Comparison of ENCODE assay signal across 12 cellular contexts in the genomic region with DNA sequence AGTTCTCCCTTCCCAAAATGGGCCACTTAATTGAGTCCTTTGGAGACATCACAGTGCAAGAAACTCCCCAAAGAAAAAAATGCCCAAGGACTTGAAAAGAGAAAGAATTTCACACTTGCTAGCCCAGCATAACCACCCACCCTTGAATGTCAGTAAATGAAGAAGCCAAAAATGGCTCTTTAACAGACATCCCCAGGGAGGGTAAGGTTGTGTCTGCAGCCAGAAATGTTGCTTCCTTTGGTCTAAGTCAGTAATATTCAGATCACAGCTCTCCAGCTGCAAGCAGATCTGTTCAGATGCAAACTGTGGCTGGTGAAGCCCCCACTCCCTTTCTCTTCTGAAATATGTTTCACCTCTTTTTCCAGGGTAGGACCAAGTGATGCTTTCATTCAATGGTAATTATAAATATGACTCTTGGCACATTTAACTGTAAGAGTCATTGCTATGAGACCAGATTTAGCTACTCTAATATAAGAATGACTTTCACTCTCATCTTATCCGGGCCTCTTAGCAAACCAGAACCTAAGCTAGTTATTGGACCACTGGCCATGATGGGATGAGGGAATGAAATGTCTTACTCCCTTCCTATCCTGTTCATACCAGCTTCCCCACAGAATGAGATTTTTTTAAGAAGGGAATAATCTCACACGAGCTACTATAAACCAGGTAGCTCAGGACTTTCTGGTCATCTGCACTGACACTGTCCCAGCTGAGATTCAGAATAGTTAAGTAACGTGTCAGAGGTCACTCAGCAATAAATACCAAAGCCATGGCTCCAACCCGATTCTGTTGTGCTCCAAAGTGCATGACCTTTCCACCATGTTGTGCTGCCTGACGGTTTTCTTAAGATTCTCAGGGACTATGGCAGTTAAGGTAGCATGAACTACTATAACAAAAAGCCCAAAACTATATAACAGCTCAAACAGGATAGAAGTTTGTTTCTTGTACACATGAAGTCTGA.
DNase-seq lines count a peak whose midpoint lies in the region; ATAC-seq and FAIRE-seq lines count a peak whose summit lies in the region.
"Had no signal": no experiment of that assay in that cellular context is flagged by ENCODE, and none has a peak within 500 bp of the region (broad histone marks: within the 10 kb centered on the region; RNA-seq: fewer than 3 reads in every experiment).

No MANE protein-coding gene starts in this region.

- no peaks in the 10 kb centered on the region for H3K27me3 Mint-ChIP-seq in naive thymus-derived CD4-positive, alpha-beta T cell
- no peaks in the 10 kb centered on the region for H3K27me3 Mint-ChIP-seq in activated CD8-positive, alpha-beta memory T cell treated with anti-CD3 and anti-CD28 coated beads, Interleukin-2, amount 10 ng/mL, durations not matched to agents 7 days and 5 days

- no peaks in the 10 kb centered on the region for H3K9me3 ChIP-seq in naive thymus-derived CD4-positive, alpha-beta T cell (ENCODE audit: control insufficient read depth in 2 of 3, low read length in 3 of 3)
- H3K9me3 ChIP-seq: suprapubic skin had no signal

- H3K27ac Mint-ChIP-seq in naive thymus-derived CD4-positive, alpha-beta T cell, result peak overlapping the region in 8 of 9 donors; percentile 3 to 72 (median 29)
- no peak overlapping the region for H3K27ac Mint-ChIP-seq in activated CD8-positive, alpha-beta memory T cell treated with anti-CD3 and anti-CD28 coated beads, Interleukin-2, amount 10 ng/mL, durations not matched to agents 7 days and 5 days

- no peak for FAIRE-seq in frontal cortex (lab: Jason Lieb, UNC)

- no peaks in the 10 kb centered on the region for H3K36me3 ChIP-seq in naive thymus-derived CD4-positive, alpha-beta T cell (ENCODE audit: control insufficient read depth in 2 of 3, insufficient read depth in 3 of 3, low read length in 3 of 3)
- H3K36me3 ChIP-seq: suprapubic skin had no signal

- DNase-seq in naive thymus-derived CD4-positive, alpha-beta T cell, result no peak
- DNase-seq in frontal cortex (ENCODE audit: low spot score in 2 of 2) (no peak), left lobe of liver (ENCODE audit: low spot score) (no peak)
- DNase-seq in stimulated activated CD8-positive, alpha-beta memory T cell treated with anti-CD3 and anti-CD28 coated beads, Interleukin-4, amount 100 ng/mL, for 48 hours, result no peak
- no peak for DNase-seq in activated CD8-positive, alpha-beta memory T cell treated with anti-CD3 and anti-CD28 coated beads, Interleukin-2, amount 10 ng/mL, durations not matched to agents 7 days and 5 days
- DNase-seq: activated gamma-delta T cell treated with Interleukin-2 at 50 U/mL for 16 hours, DND-41, Kasumi-1 had no signal

- CTCF ChIA-PET in naive thymus-derived CD4-positive, alpha-beta T cell (lab: Charles Lee), result no interaction called here
- CTCF ChIA-PET in activated CD8-positive, alpha-beta memory T cell treated with anti-CD3 and anti-CD28 coated beads, Interleukin-2, amount 10 ng/mL, durations not matched to agents 7 days and 5 days (lab: Charles Lee), result no interaction called here

- ATAC-seq in GM18517 (IDR thresholded peaks at IDR 0.05; ENCODE audit: unreplicated experiment), result peak; percentile 74
- peak; percentile 69 for ATAC-seq in GM21723 (IDR thresholded peaks at IDR 0.05; ENCODE audit: unreplicated experiment)
- peak; percentile 50 for ATAC-seq in HG03520 (IDR thresholded peaks at IDR 0.05; ENCODE audit: unreplicated experiment)
- peak; percentile 15 for ATAC-seq in naive thymus-derived CD4-positive, alpha-beta T cell
- ATAC-seq in activated CD8-positive, alpha-beta memory T cell treated with anti-CD3 and anti-CD28 coated beads, Interleukin-2, amount 10 ng/mL, durations not matched to agents 7 days and 5 days, result no peak
- no peak for ATAC-seq in left lobe of liver

- POLR2A ChIA-PET in naive thymus-derived CD4-positive, alpha-beta T cell (lab: Charles Lee), result interaction anchor here (0.6 to 0.8 kb wide), 3 partner anchors 19 to 331 kb away, joined by 3 read pairs; no protein-coding TSS in a partner anchor

- H3K36me3 Mint-ChIP-seq in naive thymus-derived CD4-positive, alpha-beta T cell, result no peaks in the 10 kb centered on the region
- H3K36me3 Mint-ChIP-seq in activated CD8-positive, alpha-beta memory T cell treated with anti-CD3 and anti-CD28 coated beads, Interleukin-2, amount 10 ng/mL, durations not matched to agents 7 days and 5 days, result peaks cover 6% of the 10 kb centered on the region

- H3K4me1 ChIP-seq in naive thymus-derived CD4-positive, alpha-beta T cell (ENCODE audit: control insufficient read depth in 2 of 2, insufficient read depth in 2 of 2, low read length in 2 of 2), result peaks cover 24 to 44% of the 10 kb centered on the region in 2 donors
- H3K4me1 ChIP-seq: suprapubic skin had no signal

- no peak overlapping the region for H3K27ac ChIP-seq in naive thymus-derived CD4-positive, alpha-beta T cell (ENCODE audit: low read depth, low read length)
- H3K27ac ChIP-seq: suprapubic skin had no signal

- no peaks in the 10 kb centered on the region for H3K27me3 ChIP-seq in naive thymus-derived CD4-positive, alpha-beta T cell (ENCODE audit: control insufficient read depth in 2 of 2, insufficient read depth in 2 of 2, low read length in 2 of 2)
- H3K27me3 ChIP-seq: suprapubic skin had no signal

- H3K4me3 ChIP-seq in naive thymus-derived CD4-positive, alpha-beta T cell (ENCODE audit: low read length), result no peak overlapping the region
- H3K4me3 ChIP-seq: suprapubic skin had no signal

- peak overlapping the region in 5 of 10 donors; percentile 7 to 68 (median 33) for H3K4me3 Mint-ChIP-seq in naive thymus-derived CD4-positive, alpha-beta T cell
- no peak overlapping the region for H3K4me3 Mint-ChIP-seq in activated CD8-positive, alpha-beta memory T cell treated with anti-CD3 and anti-CD28 coated beads, Interleukin-2, amount 10 ng/mL, durations not matched to agents 7 days and 5 days

- intact Hi-C loops in naive thymus-derived CD4-positive, alpha-beta T cell (cut with micrococcal nuclease), result loop anchor here (2.0 to 5.0 kb wide), 2 partner anchors 15 to 245 kb away; no protein-coding TSS in a partner anchor

- peaks cover 23 to 68% (median 56%) of the 10 kb centered on the region in 7 donors for H3K4me1 Mint-ChIP-seq in naive thymus-derived CD4-positive, alpha-beta T cell
- H3K4me1 Mint-ChIP-seq in activated CD8-positive, alpha-beta memory T cell treated with anti-CD3 and anti-CD28 coated beads, Interleukin-2, amount 10 ng/mL, durations not matched to agents 7 days and 5 days, result peaks cover 33% of the 10 kb centered on the region

- H3K9me3 Mint-ChIP-seq in naive thymus-derived CD4-positive, alpha-beta T cell, result no peaks in the 10 kb centered on the region
- H3K9me3 Mint-ChIP-seq in activated CD8-positive, alpha-beta memory T cell treated with anti-CD3 and anti-CD28 coated beads, Interleukin-2, amount 10 ng/mL, durations not matched to agents 7 days and 5 days (ENCODE audit: low read depth), result no peaks in the 10 kb centered on the region

Comparison
In these comparisons a context has a peak if more than half of its experiments do, and no peak if none do; other contexts are left out.
1. ATAC-seq: peak in GM18517 (single experiment), GM21723 (single experiment), HG03520 (single experiment) and naive thymus-derived CD4-positive, alpha-beta T cell (single experiment); none in activated CD8-positive, alpha-beta memory T cell treated with anti-CD3 and anti-CD28 coated beads, Interleukin-2, amount 10 ng/mL, durations not matched to agents 7 days and 5 days (single experiment) and left lobe of liver (single experiment).